Comparison of ENCODE assay signal across 18 cellular contexts in genomic region chr3:106482436-106482835, GRCh38.
A peak's percentile ranks its signal among the peaks of the same experiment; 100 is the strongest.
DNase-seq lines count a peak whose midpoint lies in the region; ATAC-seq and TF ChIP-seq lines count a peak whose summit lies in the region.
"Had no signal": no experiment of that assay in that cellular context is flagged by ENCODE, and none has a peak within 500 bp of the region (broad histone marks: within the 10 kb centered on the region; RNA-seq: fewer than 3 reads in every experiment).

No MANE protein-coding gene starts in this region.

- no peaks in the 10 kb centered on the region for H3K79me2 ChIP-seq in PC-3 (ENCODE audit: low read length)

- H3K27ac ChIP-seq in esophagus muscularis mucosa (replicated peaks in 1 of 4): no peak overlapping the region
- no peak overlapping the region for H3K27ac ChIP-seq in lower lobe of right lung
- H3K27ac ChIP-seq in PC-3 (ENCODE audit: low read length): no peak overlapping the region
- H3K27ac ChIP-seq: C4-2B had no signal

- CTCF ChIA-PET in AG04449 (lab: Yijun Ruan, JAX): no interaction called here
- CTCF ChIA-PET in PC-3 (lab: Charles Lee): no interaction called here

- no peaks in the 10 kb centered on the region for H3K36me3 ChIP-seq in adipocyte (ENCODE audit: control insufficient read depth, insufficient read depth, low read length, severe bottlenecking)
- H3K36me3 ChIP-seq in esophagus muscularis mucosa: no peaks in the 10 kb centered on the region
- H3K36me3 ChIP-seq in lower lobe of right lung: no peaks in the 10 kb centered on the region
- H3K36me3 ChIP-seq in PC-3 (ENCODE audit: low read depth, low read length): no peaks in the 10 kb centered on the region

- 75% methylated on average over 5 of the region's 5 CpGs for WGBS in esophagus muscularis mucosa

- H3K9me3 ChIP-seq in adipocyte (ENCODE audit: control insufficient read depth, low read length): peaks cover 13% of the 10 kb centered on the region
- H3K9me3 ChIP-seq in esophagus muscularis mucosa: peaks cover 0 to 5% (median 2%) of the 10 kb centered on the region in 4 donors
- H3K9me3 ChIP-seq in lower lobe of right lung: peaks cover 4% of the 10 kb centered on the region
- no peaks in the 10 kb centered on the region; the same call in 1 of the 2 replicates for H3K9me3 ChIP-seq in PC-3 (ENCODE audit: low read length)

- peaks cover 7% of the 10 kb centered on the region for H3K4me1 ChIP-seq in adipocyte (ENCODE audit: control insufficient read depth, insufficient read depth, low read length)
- peaks cover 0 to 4% (median 0%) of the 10 kb centered on the region in 4 donors for H3K4me1 ChIP-seq in esophagus muscularis mucosa
- H3K4me1 ChIP-seq in lower lobe of right lung: no peaks in the 10 kb centered on the region
- H3K4me1 ChIP-seq in PC-3 (ENCODE audit: insufficient read depth, low read length): no peaks in the 10 kb centered on the region

- POLR2A ChIA-PET in AG04449 (lab: Yijun Ruan, JAX): no interaction called here
- POLR2A ChIA-PET in PC-3 (lab: Charles Lee; ENCODE audit: unreplicated experiment): no interaction called here

- H3K27me3 ChIP-seq in adipocyte (replicated peaks; ENCODE audit: control insufficient read depth, insufficient read depth, low read length) (no peaks in the 10 kb centered on the region), esophagus muscularis mucosa (no peaks in the 10 kb centered on the region), lower lobe of right lung (ENCODE audit: low read depth) (no peaks in the 10 kb centered on the region), PC-3 (ENCODE audit: low read length) (no peaks in the 10 kb centered on the region)

- intact Hi-C loops in esophagus muscularis mucosa (cut with DNase I): no loop called here
- intact Hi-C loops in lower lobe of right lung (cut with DNase I): no loop called here
- intact Hi-C loops in PC-3 (cut with micrococcal nuclease): no loop called here

- no peak for ATAC-seq in lower lobe of right lung
- ATAC-seq in PC-3: no peak
- ATAC-seq in HG03097 (IDR thresholded peaks at IDR 0.05; ENCODE audit: low FRiP score, unreplicated experiment): no peak

- no peaks in the 10 kb centered on the region for H3K9me2 ChIP-seq in PC-3 (replicated peaks; ENCODE audit: low read length)

- no peak for TF ChIP-seq EP300 in esophagus muscularis mucosa (IDR thresholded peaks at IDR 0.05)

- H3K4me3 ChIP-seq in AG04449 (ENCODE audit: low read depth, low read length) (no peak overlapping the region), adipocyte (ENCODE audit: low read length) (no peak overlapping the region), esophagus muscularis mucosa (no peak overlapping the region), lower lobe of right lung (no peak overlapping the region), PC-3 (ENCODE audit: low read length) (no peak overlapping the region)

- no peak overlapping the region for H3K9ac ChIP-seq in adipocyte (ENCODE audit: low read length)
- no peak overlapping the region for H3K9ac ChIP-seq in PC-3 (ENCODE audit: low read length)

- no peak for TF ChIP-seq POLR2A in esophagus muscularis mucosa (IDR thresholded peaks at IDR 0.05; ENCODE audit: low read depth)

- no peaks in the 10 kb centered on the region for H3F3A ChIP-seq in PC-3 (ENCODE audit: low read length, unreplicated experiment)

- H3K4me2 ChIP-seq in PC-3 (ENCODE audit: low read length): no peak overlapping the region

- DNase-seq in AG04449 (ENCODE audit: low read depth, low spot score) (peak; percentile 65), adipocyte (ENCODE audit: low read depth) (peak; percentile 26), fibroblast of peridontal ligament (ENCODE audit: extremely low read depth) (peak; percentile 27), non-pigmented ciliary epithelial cell (ENCODE audit: low read depth) (peak; percentile 4), esophagus muscularis mucosa (ENCODE audit: extremely low spot score) (no peak), lower lobe of right lung (no peak), PC-3 (no peak)
- DNase-seq: 8988T; DND-41; GF-D8; HCEC 1CT; NCI-H187; NCI-H446; NCI-H69; NK-92 treated with Interleukin-12 subunit alpha and Interleukin-12 subunit beta, amount 100 ng/mL, for 24 hours; RPMI8226 had no signal

- H4K20me1 ChIP-seq in PC-3 (ENCODE audit: low read length): no peaks in the 10 kb centered on the region

- no TSS peak for BruUV-seq in PC-3 (replicated peaks; lab: Mats Ljungman, UMichigan)

- H2AFZ ChIP-seq in PC-3 (ENCODE audit: low read length): no peak overlapping the region

- TF ChIP-seq CTCF in AG04449 (IDR thresholded peaks at IDR 0.05; ENCODE audit: insufficient read depth, low read length, missing control alignments): no peak
- TF ChIP-seq CTCF in esophagus muscularis mucosa (IDR thresholded peaks at IDR 0.05): no peak
- no peak for TF ChIP-seq CTCF in lower lobe of right lung (IDR thresholded peaks at IDR 0.05)
- TF ChIP-seq CTCF in PC-3 (conservative IDR thresholded peaks at IDR 0.05; ENCODE audit: low read depth, low read length): no peak

Comparison
In these comparisons a context has a peak if more than half of its experiments do, and no peak if none do; other contexts are left out.
1. DNase-seq: peak in AG04449 (single experiment), adipocyte (single experiment), fibroblast of peridontal ligament (single experiment) and non-pigmented ciliary epithelial cell (single experiment); none in esophagus muscularis mucosa (single experiment), lower lobe of right lung (single experiment) and PC-3 (single experiment).